1 cellular context compared by ENCODE assay signal in the genomic region with DNA sequence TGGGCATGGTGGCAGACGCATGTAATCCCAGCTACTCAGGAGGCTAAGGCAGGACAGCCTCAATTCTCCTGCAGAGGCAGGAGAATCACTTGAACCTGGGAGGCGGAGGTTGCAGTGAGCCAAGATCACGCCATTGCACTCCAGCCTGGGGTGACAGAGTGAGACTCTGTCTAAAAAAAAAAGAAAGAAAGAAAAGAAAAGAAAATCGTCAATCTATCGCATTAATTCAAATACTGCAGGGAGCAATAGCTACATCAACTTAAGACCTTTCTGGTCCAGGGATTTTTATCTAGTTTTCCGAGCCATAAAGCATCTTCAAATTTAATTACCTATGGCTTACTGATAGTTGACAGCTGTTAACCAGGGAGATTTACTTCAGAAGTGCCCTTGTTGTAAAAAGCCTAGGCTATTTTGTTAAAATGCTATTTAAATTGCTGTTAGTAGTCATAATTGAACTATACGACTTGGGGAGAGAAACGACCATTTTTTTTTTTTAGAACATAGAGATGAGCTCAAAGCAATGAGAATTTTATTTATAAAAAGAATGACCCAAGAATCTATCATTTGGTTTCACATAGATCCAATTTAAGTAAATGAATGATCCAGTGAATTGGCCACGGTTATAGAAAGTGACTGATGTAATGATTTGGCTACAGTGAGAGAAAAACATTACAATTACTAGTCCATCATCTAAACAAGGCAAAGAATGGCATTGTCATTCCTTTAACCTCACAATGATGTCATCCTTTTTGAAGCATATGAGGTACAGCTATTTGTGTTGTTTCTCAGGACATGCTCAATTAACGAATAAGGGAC.
TF ChIP-seq lines count a peak whose summit lies in the region.

No MANE protein-coding gene starts in this region.

TF ChIP-seq in HEK293, 187 proteins besides CTCF, POLR2A, EP300 and RAD21 (continued from another document and continues in another):
- TF ChIP-seq, protein P1, sequence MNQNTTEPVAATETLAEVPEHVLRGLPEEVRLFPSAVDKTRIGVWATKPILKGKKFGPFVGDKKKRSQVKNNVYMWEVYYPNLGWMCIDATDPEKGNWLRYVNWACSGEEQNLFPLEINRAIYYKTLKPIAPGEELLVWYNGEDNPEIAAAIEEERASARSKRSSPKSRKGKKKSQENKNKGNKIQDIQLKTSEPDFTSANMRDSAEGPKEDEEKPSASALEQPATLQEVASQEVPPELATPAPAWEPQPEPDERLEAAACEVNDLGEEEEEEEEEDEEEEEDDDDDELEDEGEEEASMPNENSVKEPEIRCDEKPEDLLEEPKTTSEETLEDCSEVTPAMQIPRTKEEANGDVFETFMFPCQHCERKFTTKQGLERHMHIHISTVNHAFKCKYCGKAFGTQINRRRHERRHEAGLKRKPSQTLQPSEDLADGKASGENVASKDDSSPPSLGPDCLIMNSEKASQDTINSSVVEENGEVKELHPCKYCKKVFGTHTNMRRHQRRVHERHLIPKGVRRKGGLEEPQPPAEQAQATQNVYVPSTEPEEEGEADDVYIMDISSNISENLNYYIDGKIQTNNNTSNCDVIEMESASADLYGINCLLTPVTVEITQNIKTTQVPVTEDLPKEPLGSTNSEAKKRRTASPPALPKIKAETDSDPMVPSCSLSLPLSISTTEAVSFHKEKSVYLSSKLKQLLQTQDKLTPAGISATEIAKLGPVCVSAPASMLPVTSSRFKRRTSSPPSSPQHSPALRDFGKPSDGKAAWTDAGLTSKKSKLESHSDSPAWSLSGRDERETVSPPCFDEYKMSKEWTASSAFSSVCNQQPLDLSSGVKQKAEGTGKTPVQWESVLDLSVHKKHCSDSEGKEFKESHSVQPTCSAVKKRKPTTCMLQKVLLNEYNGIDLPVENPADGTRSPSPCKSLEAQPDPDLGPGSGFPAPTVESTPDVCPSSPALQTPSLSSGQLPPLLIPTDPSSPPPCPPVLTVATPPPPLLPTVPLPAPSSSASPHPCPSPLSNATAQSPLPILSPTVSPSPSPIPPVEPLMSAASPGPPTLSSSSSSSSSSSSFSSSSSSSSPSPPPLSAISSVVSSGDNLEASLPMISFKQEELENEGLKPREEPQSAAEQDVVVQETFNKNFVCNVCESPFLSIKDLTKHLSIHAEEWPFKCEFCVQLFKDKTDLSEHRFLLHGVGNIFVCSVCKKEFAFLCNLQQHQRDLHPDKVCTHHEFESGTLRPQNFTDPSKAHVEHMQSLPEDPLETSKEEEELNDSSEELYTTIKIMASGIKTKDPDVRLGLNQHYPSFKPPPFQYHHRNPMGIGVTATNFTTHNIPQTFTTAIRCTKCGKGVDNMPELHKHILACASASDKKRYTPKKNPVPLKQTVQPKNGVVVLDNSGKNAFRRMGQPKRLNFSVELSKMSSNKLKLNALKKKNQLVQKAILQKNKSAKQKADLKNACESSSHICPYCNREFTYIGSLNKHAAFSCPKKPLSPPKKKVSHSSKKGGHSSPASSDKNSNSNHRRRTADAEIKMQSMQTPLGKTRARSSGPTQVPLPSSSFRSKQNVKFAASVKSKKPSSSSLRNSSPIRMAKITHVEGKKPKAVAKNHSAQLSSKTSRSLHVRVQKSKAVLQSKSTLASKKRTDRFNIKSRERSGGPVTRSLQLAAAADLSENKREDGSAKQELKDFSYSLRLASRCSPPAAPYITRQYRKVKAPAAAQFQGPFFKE (tag by site-specific recombination; IDR thresholded peaks at IDR 0.05; ENCODE audit: borderline replicate concordance), result no peak
- peak; percentile 51; the same call in 1 of the 2 replicates for TF ChIP-seq ZNF391 (tag by site-specific recombination; IDR thresholded peaks at IDR 0.05; ENCODE audit: borderline replicate concordance, low read depth)
- TF ChIP-seq ZNF132 (tag by site-specific recombination; IDR thresholded peaks at IDR 0.05; ENCODE audit: borderline replicate concordance), result no peak
- TF ChIP-seq ZNF623 (tag by site-specific recombination; IDR thresholded peaks at IDR 0.05), result no peak
- TF ChIP-seq, protein P2, sequence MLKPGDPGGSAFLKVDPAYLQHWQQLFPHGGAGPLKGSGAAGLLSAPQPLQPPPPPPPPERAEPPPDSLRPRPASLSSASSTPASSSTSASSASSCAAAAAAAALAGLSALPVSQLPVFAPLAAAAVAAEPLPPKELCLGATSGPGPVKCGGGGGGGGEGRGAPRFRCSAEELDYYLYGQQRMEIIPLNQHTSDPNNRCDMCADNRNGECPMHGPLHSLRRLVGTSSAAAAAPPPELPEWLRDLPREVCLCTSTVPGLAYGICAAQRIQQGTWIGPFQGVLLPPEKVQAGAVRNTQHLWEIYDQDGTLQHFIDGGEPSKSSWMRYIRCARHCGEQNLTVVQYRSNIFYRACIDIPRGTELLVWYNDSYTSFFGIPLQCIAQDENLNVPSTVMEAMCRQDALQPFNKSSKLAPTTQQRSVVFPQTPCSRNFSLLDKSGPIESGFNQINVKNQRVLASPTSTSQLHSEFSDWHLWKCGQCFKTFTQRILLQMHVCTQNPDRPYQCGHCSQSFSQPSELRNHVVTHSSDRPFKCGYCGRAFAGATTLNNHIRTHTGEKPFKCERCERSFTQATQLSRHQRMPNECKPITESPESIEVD (tag by site-specific recombination; IDR thresholded peaks at IDR 0.05), result peak; percentile 91
- no peak for TF ChIP-seq ZNF596 (tag by site-specific recombination; IDR thresholded peaks at IDR 0.05)
- TF ChIP-seq IKZF3 (tag by site-specific recombination; IDR thresholded peaks at IDR 0.05), result peak; percentile 47
- peak; percentile 40; the same call in 1 of the 2 replicates for TF ChIP-seq ZFP69B (tag by site-specific recombination; IDR thresholded peaks at IDR 0.05)
- TF ChIP-seq ZBTB17 (tag by site-specific recombination; IDR thresholded peaks at IDR 0.05), result peak; percentile 62; the same call in 1 of the 2 replicates
- TF ChIP-seq ZNF544 (tag by site-specific recombination; IDR thresholded peaks at IDR 0.05), result no peak
- no peak for TF ChIP-seq ZNF747 (tag by site-specific recombination; IDR thresholded peaks at IDR 0.05)
- no peak for TF ChIP-seq BCL11B (tag by site-specific recombination; IDR thresholded peaks at IDR 0.05; ENCODE audit: low read depth)
- 0 out of 2 replicates have a peak, but pooled peaks have one; percentile 32 for TF ChIP-seq ZNF2 (tag by site-specific recombination; IDR thresholded peaks at IDR 0.05)
- TF ChIP-seq, protein P3, sequence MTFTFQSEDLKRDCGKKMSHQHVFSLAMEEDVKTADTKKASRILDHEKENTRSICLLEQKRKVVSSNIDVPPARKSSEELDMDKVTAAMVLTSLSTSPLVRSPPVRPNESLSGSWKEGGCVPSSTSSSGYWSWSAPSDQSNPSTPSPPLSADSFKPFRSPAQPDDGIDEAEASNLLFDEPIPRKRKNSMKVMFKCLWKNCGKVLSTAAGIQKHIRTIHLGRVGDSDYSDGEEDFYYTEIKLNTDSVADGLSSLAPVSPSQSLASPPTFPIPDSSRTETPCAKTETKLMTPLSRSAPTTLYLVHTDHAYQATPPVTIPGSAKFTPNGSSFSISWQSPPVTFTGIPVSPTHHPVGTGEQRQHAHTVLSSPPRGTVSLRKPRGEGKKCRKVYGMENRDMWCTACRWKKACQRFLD (tag by site-specific recombination; IDR thresholded peaks at IDR 0.05), result no peak
- TF ChIP-seq OSR2 (tag by site-specific recombination; IDR thresholded peaks at IDR 0.05), result peak; percentile 80
- peak; percentile 61 for TF ChIP-seq FEZF1 (tag by site-specific recombination; IDR thresholded peaks at IDR 0.05)
- no peak for TF ChIP-seq ZNF670 (tag by site-specific recombination; IDR thresholded peaks at IDR 0.05; ENCODE audit: low read depth)
- TF ChIP-seq ZNF660 (tag by site-specific recombination; IDR thresholded peaks at IDR 0.05), result peak; percentile 63; the same call in 1 of the 2 replicates
- TF ChIP-seq ZNF514 (tag by site-specific recombination; IDR thresholded peaks at IDR 0.05), result no peak
- TF ChIP-seq, protein P4, sequence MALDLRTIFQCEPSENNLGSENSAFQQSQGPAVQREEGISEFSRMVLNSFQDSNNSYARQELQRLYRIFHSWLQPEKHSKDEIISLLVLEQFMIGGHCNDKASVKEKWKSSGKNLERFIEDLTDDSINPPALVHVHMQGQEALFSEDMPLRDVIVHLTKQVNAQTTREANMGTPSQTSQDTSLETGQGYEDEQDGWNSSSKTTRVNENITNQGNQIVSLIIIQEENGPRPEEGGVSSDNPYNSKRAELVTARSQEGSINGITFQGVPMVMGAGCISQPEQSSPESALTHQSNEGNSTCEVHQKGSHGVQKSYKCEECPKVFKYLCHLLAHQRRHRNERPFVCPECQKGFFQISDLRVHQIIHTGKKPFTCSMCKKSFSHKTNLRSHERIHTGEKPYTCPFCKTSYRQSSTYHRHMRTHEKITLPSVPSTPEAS (tag by site-specific recombination; IDR thresholded peaks at IDR 0.05), result no peak
- TF ChIP-seq ZNF433 (tag by site-specific recombination; IDR thresholded peaks at IDR 0.05; ENCODE audit: low read depth), result no peak
- no peak for TF ChIP-seq ZNF529 (tag by site-specific recombination; IDR thresholded peaks at IDR 0.05; ENCODE audit: insufficient replicate concordance)
- peak; percentile 30; the same call in 1 of the 2 replicates for TF ChIP-seq ZNF600 (tag by site-specific recombination; IDR thresholded peaks at IDR 0.05)
- TF ChIP-seq, protein P5, sequence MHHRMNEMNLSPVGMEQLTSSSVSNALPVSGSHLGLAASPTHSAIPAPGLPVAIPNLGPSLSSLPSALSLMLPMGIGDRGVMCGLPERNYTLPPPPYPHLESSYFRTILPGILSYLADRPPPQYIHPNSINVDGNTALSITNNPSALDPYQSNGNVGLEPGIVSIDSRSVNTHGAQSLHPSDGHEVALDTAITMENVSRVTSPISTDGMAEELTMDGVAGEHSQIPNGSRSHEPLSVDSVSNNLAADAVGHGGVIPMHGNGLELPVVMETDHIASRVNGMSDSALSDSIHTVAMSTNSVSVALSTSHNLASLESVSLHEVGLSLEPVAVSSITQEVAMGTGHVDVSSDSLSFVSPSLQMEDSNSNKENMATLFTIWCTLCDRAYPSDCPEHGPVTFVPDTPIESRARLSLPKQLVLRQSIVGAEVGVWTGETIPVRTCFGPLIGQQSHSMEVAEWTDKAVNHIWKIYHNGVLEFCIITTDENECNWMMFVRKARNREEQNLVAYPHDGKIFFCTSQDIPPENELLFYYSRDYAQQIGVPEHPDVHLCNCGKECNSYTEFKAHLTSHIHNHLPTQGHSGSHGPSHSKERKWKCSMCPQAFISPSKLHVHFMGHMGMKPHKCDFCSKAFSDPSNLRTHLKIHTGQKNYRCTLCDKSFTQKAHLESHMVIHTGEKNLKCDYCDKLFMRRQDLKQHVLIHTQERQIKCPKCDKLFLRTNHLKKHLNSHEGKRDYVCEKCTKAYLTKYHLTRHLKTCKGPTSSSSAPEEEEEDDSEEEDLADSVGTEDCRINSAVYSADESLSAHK (tag by site-specific recombination; IDR thresholded peaks at IDR 0.05), result peak; percentile 49
- TF ChIP-seq BCL11A (tag by site-specific recombination; IDR thresholded peaks at IDR 0.05; ENCODE audit: low read depth), result peak; percentile 80; the same call in 1 of the 2 replicates
- no peak for TF ChIP-seq ZNF239 (tag by site-specific recombination; IDR thresholded peaks at IDR 0.05)
- TF ChIP-seq ZNF792 (tag by site-specific recombination; IDR thresholded peaks at IDR 0.05), result no peak
- TF ChIP-seq ZNF624 (tag by site-specific recombination; IDR thresholded peaks at IDR 0.05), result no peak
- no peak for TF ChIP-seq ZNF114 (tag by site-specific recombination; IDR thresholded peaks at IDR 0.05)
- peak; percentile 39; the same call in 1 of the 2 replicates for TF ChIP-seq ZNF10 (tag by site-specific recombination; IDR thresholded peaks at IDR 0.05)
- no peak for TF ChIP-seq ZNF510 (tag by site-specific recombination; IDR thresholded peaks at IDR 0.05; ENCODE audit: insufficient replicate concordance)
- TF ChIP-seq ZNF610 (tag by site-specific recombination; IDR thresholded peaks at IDR 0.05; ENCODE audit: borderline replicate concordance), result no peak
- no peak for TF ChIP-seq ZNF791 (tag by site-specific recombination; IDR thresholded peaks at IDR 0.05)
- TF ChIP-seq, protein P6, sequence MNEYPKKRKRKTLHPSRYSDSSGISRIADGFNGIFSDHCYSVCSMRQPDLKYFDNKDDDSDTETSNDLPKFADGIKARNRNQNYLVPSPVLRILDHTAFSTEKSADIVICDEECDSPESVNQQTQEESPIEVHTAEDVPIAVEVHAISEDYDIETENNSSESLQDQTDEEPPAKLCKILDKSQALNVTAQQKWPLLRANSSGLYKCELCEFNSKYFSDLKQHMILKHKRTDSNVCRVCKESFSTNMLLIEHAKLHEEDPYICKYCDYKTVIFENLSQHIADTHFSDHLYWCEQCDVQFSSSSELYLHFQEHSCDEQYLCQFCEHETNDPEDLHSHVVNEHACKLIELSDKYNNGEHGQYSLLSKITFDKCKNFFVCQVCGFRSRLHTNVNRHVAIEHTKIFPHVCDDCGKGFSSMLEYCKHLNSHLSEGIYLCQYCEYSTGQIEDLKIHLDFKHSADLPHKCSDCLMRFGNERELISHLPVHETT (tag by site-specific recombination; IDR thresholded peaks at IDR 0.05), result peak; percentile 90
- no peak for TF ChIP-seq ZNF112 (tag by site-specific recombination; IDR thresholded peaks at IDR 0.05)
- TF ChIP-seq ZNF837 (tag by site-specific recombination; IDR thresholded peaks at IDR 0.05), result no peak
- no peak for TF ChIP-seq ZNF555 (tag by site-specific recombination; conservative IDR thresholded peaks at IDR 0.05)
- no peak for TF ChIP-seq ZNF266 (tag by site-specific recombination; IDR thresholded peaks at IDR 0.05; ENCODE audit: low read depth)
- TF ChIP-seq KLF16 (tag by site-specific recombination; IDR thresholded peaks at IDR 0.05), result no peak
- TF ChIP-seq ZNF549 (tag by site-specific recombination; IDR thresholded peaks at IDR 0.05), result no peak
- TF ChIP-seq KLF9 (tag by site-specific recombination; IDR thresholded peaks at IDR 0.05; ENCODE audit: low read depth), result no peak
- TF ChIP-seq SCRT2 (tag by site-specific recombination; IDR thresholded peaks at IDR 0.05), result no peak; the same call in 1 of the 2 replicates
- 0 out of 2 replicates have a peak, but pooled peaks have one; percentile 40 for TF ChIP-seq ZNF501 (tag by site-specific recombination; IDR thresholded peaks at IDR 0.05)
- peak; percentile 95 for TF ChIP-seq ZEB2 (tag by site-specific recombination; IDR thresholded peaks at IDR 0.05)
- no peak for TF ChIP-seq ZFHX2 (tag by site-specific recombination; conservative IDR thresholded peaks at IDR 0.05)
- no peak for TF ChIP-seq ZSCAN23 (tag by site-specific recombination; IDR thresholded peaks at IDR 0.05)
- no peak for TF ChIP-seq GLIS2 (tag by site-specific recombination; IDR thresholded peaks at IDR 0.05)
- no peak for TF ChIP-seq ZNF169 (tag by site-specific recombination; IDR thresholded peaks at IDR 0.05)
- TF ChIP-seq, protein P7, sequence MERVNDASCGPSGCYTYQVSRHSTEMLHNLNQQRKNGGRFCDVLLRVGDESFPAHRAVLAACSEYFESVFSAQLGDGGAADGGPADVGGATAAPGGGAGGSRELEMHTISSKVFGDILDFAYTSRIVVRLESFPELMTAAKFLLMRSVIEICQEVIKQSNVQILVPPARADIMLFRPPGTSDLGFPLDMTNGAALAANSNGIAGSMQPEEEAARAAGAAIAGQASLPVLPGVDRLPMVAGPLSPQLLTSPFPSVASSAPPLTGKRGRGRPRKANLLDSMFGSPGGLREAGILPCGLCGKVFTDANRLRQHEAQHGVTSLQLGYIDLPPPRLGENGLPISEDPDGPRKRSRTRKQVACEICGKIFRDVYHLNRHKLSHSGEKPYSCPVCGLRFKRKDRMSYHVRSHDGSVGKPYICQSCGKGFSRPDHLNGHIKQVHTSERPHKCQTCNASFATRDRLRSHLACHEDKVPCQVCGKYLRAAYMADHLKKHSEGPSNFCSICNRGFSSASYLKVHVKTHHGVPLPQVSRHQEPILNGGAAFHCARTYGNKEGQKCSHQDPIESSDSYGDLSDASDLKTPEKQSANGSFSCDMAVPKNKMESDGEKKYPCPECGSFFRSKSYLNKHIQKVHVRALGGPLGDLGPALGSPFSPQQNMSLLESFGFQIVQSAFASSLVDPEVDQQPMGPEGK (tag by site-specific recombination; IDR thresholded peaks at IDR 0.05), result peak; percentile 47; the same call in 1 of the 2 replicates
- peak; percentile 90 for TF ChIP-seq SP7 (tag by site-specific recombination; IDR thresholded peaks at IDR 0.05)
